In genomic region chr1:118119111-118119510, GRCh38 we compare ENCODE assay signal across 23 cellular contexts.
"Had no signal": no experiment of that assay in that cellular context is flagged by ENCODE, and none has a peak within 500 bp of the region (broad histone marks: within the 10 kb centered on the region; RNA-seq: fewer than 3 reads in every experiment).

No MANE protein-coding gene starts in this region.

- H3K36me3 Mint-ChIP-seq: activated naive CD4-positive, alpha-beta T cell treated with anti-CD3 and anti-CD28 coated beads, Interleukin-2, amount 10 ng/mL, durations not matched to agents 7 days and 5 days; activated naive CD8-positive, alpha-beta T cell treated with anti-CD3 and anti-CD28 coated beads for 36 hours had no signal

- H3K4me1 Mint-ChIP-seq: activated CD4-positive, alpha-beta T cell treated with anti-CD3 and anti-CD28 coated beads for 36 hours; activated naive CD4-positive, alpha-beta T cell treated with anti-CD3 and anti-CD28 coated beads, Interleukin-2, amount 10 ng/mL, durations not matched to agents 7 days and 5 days; activated naive CD8-positive, alpha-beta T cell treated with anti-CD3 and anti-CD28 coated beads for 36 hours had no signal

- H3K9me3 ChIP-seq: SJCRH30, SK-N-SH had no signal

- H3K27ac Mint-ChIP-seq: activated CD4-positive, alpha-beta T cell treated with anti-CD3 and anti-CD28 coated beads for 36 hours; activated CD8-positive, alpha-beta T cell treated with anti-CD3 and anti-CD28 coated beads for 36 hours; activated naive CD4-positive, alpha-beta T cell treated with anti-CD3 and anti-CD28 coated beads, Interleukin-2, amount 10 ng/mL, durations not matched to agents 7 days and 5 days; activated naive CD8-positive, alpha-beta T cell treated with anti-CD3 and anti-CD28 coated beads for 36 hours; activated T-cell treated with anti-CD3 and anti-CD28 coated beads, Interleukin-2, amount 50 U/mL, for 72 hours; activated T-helper 2 cell treated with anti-CD3 and anti-CD28 coated beads, Interferon-gamma antibody, Interleukin-2, Interleukin-4, amounts not matched to agents 10 μg/mL and 5 μg/mL and 100 μg/mL, durations not matched to agents 14 hours and 24 hours and 36 hours had no signal

- H3K27me3 ChIP-seq: SJCRH30 had no signal

- H3K27me3 Mint-ChIP-seq: activated CD8-positive, alpha-beta T cell treated with anti-CD3 and anti-CD28 coated beads for 36 hours; activated naive CD4-positive, alpha-beta T cell treated with anti-CD3 and anti-CD28 coated beads, Interleukin-2, amount 10 ng/mL, durations not matched to agents 7 days and 5 days had no signal

- H3K4me2 ChIP-seq: SK-N-SH had no signal

- H3K9ac ChIP-seq: SK-N-SH had no signal

- DNase-seq: activated CD4-positive, alpha-beta T cell treated with anti-CD3 and anti-CD28 coated beads for 36 hours; activated CD4-positive, alpha-beta T cell treated with anti-CD3 and anti-CD28 coated beads, Interleukin-2, amount 50 U/mL, for 1 hour; activated CD8-positive, alpha-beta memory T cell treated with anti-CD3 and anti-CD28 coated beads, Interleukin-2, amount 50 U/mL, for 4 hours; activated CD8-positive, alpha-beta T cell treated with anti-CD3 and anti-CD28 coated beads for 36 hours; activated gamma-delta T cell treated with Interleukin-2 at 50 U/mL for 16 hours; activated naive CD4-positive, alpha-beta T cell treated with anti-CD3 and anti-CD28 coated beads, Interleukin-2, amount 10 ng/mL, durations not matched to agents 7 days and 5 days; activated naive CD8-positive, alpha-beta T cell treated with anti-CD3 and anti-CD28 coated beads for 36 hours; activated T-cell treated with anti-CD3 and anti-CD28 coated beads, Interleukin-2, amount 50 U/mL, for 72 hours; MV-4-11; NCI-H1092 treated with DMSO at 0.1 percent for 48 hours; NCI-H1417 treated with DMSO at 0.1 percent for 48 hours; NCI-H1694; NCI-H2029; NCI-H2107; NCI-H2171 treated with DMSO at 0.1 percent for 48 hours; NCI-H226; NCI-H526; NCI-H82; SJCRH30; SK-N-SH; T-helper 1 cell; WERI-Rb-1 had no signal

- H3K4me3 ChIP-seq: SJCRH30 had no signal

- ATAC-seq: activated CD4-positive, alpha-beta T cell treated with anti-CD3 and anti-CD28 coated beads for 36 hours; activated CD8-positive, alpha-beta T cell treated with anti-CD3 and anti-CD28 coated beads for 36 hours; activated T-cell treated with anti-CD3 and anti-CD28 coated beads, Interleukin-2, amount 50 U/mL, for 72 hours had no signal

- H3K27ac ChIP-seq: SJCRH30, WERI-Rb-1 had no signal

- H3K36me3 ChIP-seq: SJCRH30, WERI-Rb-1 had no signal

- H3K4me3 Mint-ChIP-seq: activated CD4-positive, alpha-beta T cell treated with anti-CD3 and anti-CD28 coated beads for 36 hours; activated CD8-positive, alpha-beta T cell treated with anti-CD3 and anti-CD28 coated beads for 36 hours; activated naive CD4-positive, alpha-beta T cell treated with anti-CD3 and anti-CD28 coated beads, Interleukin-2, amount 10 ng/mL, durations not matched to agents 7 days and 5 days; activated naive CD8-positive, alpha-beta T cell treated with anti-CD3 and anti-CD28 coated beads for 36 hours; activated T-cell treated with anti-CD3 and anti-CD28 coated beads, Interleukin-2, amount 50 U/mL, for 72 hours had no signal

- H3K9me3 Mint-ChIP-seq: activated CD8-positive, alpha-beta T cell treated with anti-CD3 and anti-CD28 coated beads for 36 hours; activated naive CD4-positive, alpha-beta T cell treated with anti-CD3 and anti-CD28 coated beads, Interleukin-2, amount 10 ng/mL, durations not matched to agents 7 days and 5 days; activated naive CD8-positive, alpha-beta T cell treated with anti-CD3 and anti-CD28 coated beads for 36 hours; activated T-cell treated with anti-CD3 and anti-CD28 coated beads, Interleukin-2, amount 50 U/mL, for 72 hours; activated T-helper 2 cell treated with anti-CD3 and anti-CD28 coated beads, Interferon-gamma antibody, Interleukin-2, Interleukin-4, amounts not matched to agents 10 μg/mL and 5 μg/mL and 100 μg/mL, durations not matched to agents 14 hours and 24 hours and 36 hours had no signal
